In genomic region chr12:599756-600155, GRCh38 we compare ENCODE assay signal across 27 cellular contexts.
"Had no signal": no experiment of that assay in that cellular context is flagged by ENCODE, and none has a peak within 500 bp of the region (broad histone marks: within the 10 kb centered on the region; RNA-seq: fewer than 3 reads in every experiment).

No MANE protein-coding gene starts in this region.

- H3K27ac Mint-ChIP-seq: activated B cell treated with CpG ODN at 0.5 μM for 24 hours; activated CD4-positive, alpha-beta T cell treated with anti-CD3 and anti-CD28 coated beads for 36 hours; activated naive CD4-positive, alpha-beta T cell treated with anti-CD3 and anti-CD28 coated beads, Interleukin-2, amount 10 ng/mL, durations not matched to agents 7 days and 5 days; activated naive CD8-positive, alpha-beta T cell treated with anti-CD3 and anti-CD28 coated beads, Interleukin-2, amount 50 U/mL, for 24 hours; activated T-cell treated with anti-CD3 and anti-CD28 coated beads, Interleukin-2, amount 50 U/mL, for 72 hours; brain; natural killer cell; stimulated activated effector memory CD8-positive, alpha-beta T cell treated with anti-CD3 and anti-CD28 coated beads, Interleukin-12 subunit alpha, Interleukin-12 subunit beta, amount 100 ng/mL, for 72 hours; T-helper 1 cell treated with Interleukin-12 subunit alpha and Interleukin-12 subunit beta and Interleukin-4 antibody, amounts not matched to agents 30 μg/mL and 1 μg/mL, for 36 hours had no signal

- H3K36me3 Mint-ChIP-seq: activated naive CD4-positive, alpha-beta T cell treated with anti-CD3 and anti-CD28 coated beads, Interleukin-2, amount 10 ng/mL, durations not matched to agents 7 days and 5 days; brain; natural killer cell; stimulated activated effector memory CD8-positive, alpha-beta T cell treated with anti-CD3 and anti-CD28 coated beads, Interleukin-12 subunit alpha, Interleukin-12 subunit beta, amount 100 ng/mL, for 72 hours had no signal

- H3K4me3 ChIP-seq: heart right ventricle, left lung, stomach, suprapubic skin, transverse colon, vagina had no signal

- ATAC-seq: activated CD4-positive, alpha-beta T cell treated with anti-CD3 and anti-CD28 coated beads for 36 hours; activated naive CD8-positive, alpha-beta T cell treated with anti-CD3 and anti-CD28 coated beads, Interleukin-2, amount 50 U/mL, for 24 hours; activated T-cell treated with anti-CD3 and anti-CD28 coated beads, Interleukin-2, amount 50 U/mL, for 72 hours; left lung; natural killer cell; sciatic nerve; stimulated activated effector memory CD8-positive, alpha-beta T cell treated with anti-CD3 and anti-CD28 coated beads, Interleukin-12 subunit alpha, Interleukin-12 subunit beta, amount 100 ng/mL, for 72 hours had no signal

- H2AFZ ChIP-seq: parathyroid adenoma had no signal

- H3K27ac ChIP-seq: heart right ventricle, left lung, parathyroid adenoma, stomach, suprapubic skin, transverse colon, vagina had no signal

- H3K9me3 Mint-ChIP-seq: activated B cell treated with CpG ODN at 0.5 μM for 24 hours; activated naive CD4-positive, alpha-beta T cell treated with anti-CD3 and anti-CD28 coated beads, Interleukin-2, amount 10 ng/mL, durations not matched to agents 7 days and 5 days; activated naive CD8-positive, alpha-beta T cell treated with anti-CD3 and anti-CD28 coated beads, Interleukin-2, amount 50 U/mL, for 24 hours; activated T-cell treated with anti-CD3 and anti-CD28 coated beads, Interleukin-2, amount 50 U/mL, for 72 hours; brain; natural killer cell; stimulated activated effector memory CD8-positive, alpha-beta T cell treated with anti-CD3 and anti-CD28 coated beads, Interleukin-12 subunit alpha, Interleukin-12 subunit beta, amount 100 ng/mL, for 72 hours; T-helper 1 cell treated with Interleukin-12 subunit alpha and Interleukin-12 subunit beta and Interleukin-4 antibody, amounts not matched to agents 30 μg/mL and 1 μg/mL, for 36 hours had no signal

- H3K4me1 Mint-ChIP-seq: activated B cell treated with CpG ODN at 0.5 μM for 24 hours; activated CD4-positive, alpha-beta T cell treated with anti-CD3 and anti-CD28 coated beads for 36 hours; activated naive CD4-positive, alpha-beta T cell treated with anti-CD3 and anti-CD28 coated beads, Interleukin-2, amount 10 ng/mL, durations not matched to agents 7 days and 5 days; activated naive CD8-positive, alpha-beta T cell treated with anti-CD3 and anti-CD28 coated beads, Interleukin-2, amount 50 U/mL, for 24 hours; brain; natural killer cell; stimulated activated effector memory CD8-positive, alpha-beta T cell treated with anti-CD3 and anti-CD28 coated beads, Interleukin-12 subunit alpha, Interleukin-12 subunit beta, amount 100 ng/mL, for 72 hours had no signal

- H3K4me3 Mint-ChIP-seq: activated B cell treated with CpG ODN at 0.5 μM for 24 hours; activated CD4-positive, alpha-beta T cell treated with anti-CD3 and anti-CD28 coated beads for 36 hours; activated naive CD4-positive, alpha-beta T cell treated with anti-CD3 and anti-CD28 coated beads, Interleukin-2, amount 10 ng/mL, durations not matched to agents 7 days and 5 days; activated naive CD8-positive, alpha-beta T cell treated with anti-CD3 and anti-CD28 coated beads, Interleukin-2, amount 50 U/mL, for 24 hours; activated T-cell treated with anti-CD3 and anti-CD28 coated beads, Interleukin-2, amount 50 U/mL, for 72 hours; brain; natural killer cell; stimulated activated effector memory CD8-positive, alpha-beta T cell treated with anti-CD3 and anti-CD28 coated beads, Interleukin-12 subunit alpha, Interleukin-12 subunit beta, amount 100 ng/mL, for 72 hours; T-helper 1 cell treated with Interleukin-12 subunit alpha and Interleukin-12 subunit beta and Interleukin-4 antibody, amounts not matched to agents 30 μg/mL and 1 μg/mL, for 36 hours had no signal

- H3K4me1 ChIP-seq: parathyroid adenoma, stomach, transverse colon had no signal

- H3K27me3 ChIP-seq: heart right ventricle, left lung, stomach, suprapubic skin, transverse colon, vagina had no signal

- H3K27me3 Mint-ChIP-seq: activated B cell treated with CpG ODN at 0.5 μM for 24 hours; activated CD4-positive, alpha-beta T cell treated with anti-CD3 and anti-CD28 coated beads for 36 hours; activated naive CD8-positive, alpha-beta T cell treated with anti-CD3 and anti-CD28 coated beads, Interleukin-2, amount 50 U/mL, for 24 hours had no signal

- H3K9me3 ChIP-seq: heart right ventricle, left lung, stomach, suprapubic skin, transverse colon, vagina had no signal

- H3K79me2 ChIP-seq: parathyroid adenoma had no signal

- H3K36me3 ChIP-seq: heart right ventricle, left lung, stomach, suprapubic skin, transverse colon, vagina had no signal

- DNase-seq: activated B cell treated with CpG ODN at 0.5 μM for 24 hours; activated CD4-positive, alpha-beta T cell treated with anti-CD3 and anti-CD28 coated beads for 36 hours; activated CD4-positive, alpha-beta T cell treated with anti-CD3 and anti-CD28 coated beads, Interleukin-2, amount 50 U/mL, for 4 hours; activated CD8-positive, alpha-beta memory T cell treated with anti-CD3 and anti-CD28 coated beads for 24 hours; activated CD8-positive, alpha-beta memory T cell treated with anti-CD3 and anti-CD28 coated beads, Interleukin-2, amount 50 U/mL, for 4 hours; activated effector memory CD4-positive, alpha-beta T cell treated with anti-CD3 and anti-CD28 coated beads, Interleukin-2, amount 50 U/mL, for 16 hours; activated naive CD4-positive, alpha-beta T cell treated with anti-CD3 and anti-CD28 coated beads, Interleukin-2, amount 10 ng/mL, durations not matched to agents 7 days and 5 days; activated naive CD8-positive, alpha-beta T cell treated with anti-CD3 and anti-CD28 coated beads, Interleukin-2, amount 50 U/mL, for 24 hours; activated T-cell treated with anti-CD3 and anti-CD28 coated beads, Interleukin-2, amount 50 U/mL, for 72 hours; caudate nucleus; dermis blood vessel endothelial cell; effector memory CD4-positive, alpha-beta T cell; heart right ventricle; left lung; midbrain; natural killer cell; small intestine; stimulated activated CD4-positive, alpha-beta T cell treated with anti-CD3 and anti-CD28 coated beads, Interleukin-2, amount 100 ng/mL, for 24 hours; stomach; transverse colon had no signal

- H3K9ac ChIP-seq: parathyroid adenoma had no signal
